ENCODE assay signal across 13 cellular contexts in the genomic region with DNA sequence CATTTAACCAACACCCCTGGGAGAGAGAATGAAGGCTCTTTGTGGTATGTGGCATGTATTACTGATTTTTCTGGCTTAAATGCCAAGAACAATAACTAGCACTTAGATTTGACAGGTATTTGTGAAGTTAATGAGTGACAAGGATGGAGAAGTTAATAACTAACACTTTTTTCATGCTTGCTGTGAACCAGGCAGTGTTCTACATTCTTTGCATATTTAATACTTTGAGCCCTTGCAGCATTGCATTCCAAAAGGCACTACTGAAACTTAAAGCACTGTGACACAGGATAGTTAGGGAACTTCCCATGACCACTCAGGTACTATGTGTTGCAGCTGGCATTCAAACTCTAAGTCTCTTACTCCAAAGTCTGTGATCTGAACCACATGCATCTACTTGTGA.
DNase-seq lines count a peak whose midpoint lies in the region; ATAC-seq and TF ChIP-seq lines count a peak whose summit lies in the region.
"Had no signal": no experiment of that assay in that cellular context is flagged by ENCODE, and none has a peak within 500 bp of the region (broad histone marks: within the 10 kb centered on the region; RNA-seq: fewer than 3 reads in every experiment).

No MANE protein-coding gene starts in this region.

- H3K27ac Mint-ChIP-seq in nephron (peak overlapping the region; percentile 31 to 93 (median 76)), WTC11 (no peak overlapping the region)
- H3K27ac Mint-ChIP-seq: brain; CD4-positive, alpha-beta T cell; type B pancreatic cell had no signal

- H3K27me3 Mint-ChIP-seq in nephron (ENCODE audit: low read depth): no peaks in the 10 kb centered on the region
- no peaks in the 10 kb centered on the region; the same call in 1 of the 2 replicates for H3K27me3 Mint-ChIP-seq in WTC11 (ENCODE audit: low read depth)
- H3K27me3 Mint-ChIP-seq: brain; CD4-positive, alpha-beta T cell; type B pancreatic cell had no signal

- POLR2A ChIA-PET in WTC11 (lab: Charles Lee): no interaction called here

- no peak overlapping the region for H3K4me3 ChIP-seq in MG63
- H3K4me3 ChIP-seq: Peyer's patch had no signal

- H3K9me3 Mint-ChIP-seq in nephron (no peaks in the 10 kb centered on the region), WTC11 (peaks cover 5% of the 10 kb centered on the region; the same call in 1 of the 2 replicates)
- H3K9me3 Mint-ChIP-seq: brain; CD4-positive, alpha-beta T cell; type B pancreatic cell had no signal

- no peak for TF ChIP-seq EP300 in Ishikawa (IDR thresholded peaks at IDR 0.05; ENCODE audit: borderline replicate concordance)

- no peak for TF ChIP-seq RAD21 in Ishikawa (IDR thresholded peaks at IDR 0.05; ENCODE audit: low read depth)

- ATAC-seq in GM18909 (IDR thresholded peaks at IDR 0.05; ENCODE audit: poor library complexity, unreplicated experiment): peak; percentile 82
- peak; percentile 79 for ATAC-seq in HG02763 (IDR thresholded peaks at IDR 0.05; ENCODE audit: unreplicated experiment)
- no peak for ATAC-seq in WTC11

- no peaks in the 10 kb centered on the region for H3K36me3 Mint-ChIP-seq in nephron (ENCODE audit: low read depth)
- no peaks in the 10 kb centered on the region for H3K36me3 Mint-ChIP-seq in WTC11
- H3K36me3 Mint-ChIP-seq: brain, type B pancreatic cell had no signal

- DNase-seq in D341Med (ENCODE audit: low spot score) (no peak), NCI-H748 treated with DMSO at 0.1 percent for 48 hours (lab: John Stamatoyannopoulos, UW) (no peak), MG63 (no peak), WTC11 (ENCODE audit: low spot score) (no peak)
- DNase-seq: CD4-positive, alpha-beta T cell; Peyer's patch; T1000 had no signal

- CTCF ChIA-PET in WTC11 (lab: Charles Lee): no interaction called here

- no peaks in the 10 kb centered on the region for H3K9me3 ChIP-seq in MG63
- H3K9me3 ChIP-seq: Peyer's patch had no signal

- TF ChIP-seq CTCF in nephron (IDR thresholded peaks at IDR 0.05; ENCODE audit: unreplicated experiment in 3 of 3) (no peak), WTC11 (IDR thresholded peaks at IDR 0.05) (no peak)

- H3K36me3 ChIP-seq in MG63: no peaks in the 10 kb centered on the region
- H3K36me3 ChIP-seq: Peyer's patch had no signal

- peaks cover 7% of the 10 kb centered on the region for H3K4me1 Mint-ChIP-seq in nephron
- H3K4me1 Mint-ChIP-seq in WTC11: no peaks in the 10 kb centered on the region
- H3K4me1 Mint-ChIP-seq: brain had no signal

- no peaks in the 10 kb centered on the region for H3K27me3 ChIP-seq in MG63
- H3K27me3 ChIP-seq: Peyer's patch had no signal

- H3K4me3 Mint-ChIP-seq in nephron: no peak overlapping the region
- H3K4me3 Mint-ChIP-seq in WTC11: no peak overlapping the region
- H3K4me3 Mint-ChIP-seq: brain; CD4-positive, alpha-beta T cell; type B pancreatic cell had no signal

TF ChIP-seq in Ishikawa, 13 proteins besides CTCF, POLR2A, EP300 and RAD21:
- TF ChIP-seq TEAD4 (IDR thresholded peaks at IDR 0.05) (peak; percentile 65), NFIC (IDR thresholded peaks at IDR 0.05) (0 out of 2 replicates have a peak, but pooled peaks have one; percentile 15)
- TF ChIP-seq, protein P1, sequence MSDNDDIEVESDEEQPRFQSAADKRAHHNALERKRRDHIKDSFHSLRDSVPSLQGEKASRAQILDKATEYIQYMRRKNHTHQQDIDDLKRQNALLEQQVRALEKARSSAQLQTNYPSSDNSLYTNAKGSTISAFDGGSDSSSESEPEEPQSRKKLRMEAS (IDR thresholded peaks at IDR 0.05): no peak
TF ChIP-seq in Ishikawa: peak in this region for 2.

TF ChIP-seq in WTC11, 78 proteins besides CTCF, POLR2A, EP300 and RAD21:
- TF ChIP-seq, protein P2, sequence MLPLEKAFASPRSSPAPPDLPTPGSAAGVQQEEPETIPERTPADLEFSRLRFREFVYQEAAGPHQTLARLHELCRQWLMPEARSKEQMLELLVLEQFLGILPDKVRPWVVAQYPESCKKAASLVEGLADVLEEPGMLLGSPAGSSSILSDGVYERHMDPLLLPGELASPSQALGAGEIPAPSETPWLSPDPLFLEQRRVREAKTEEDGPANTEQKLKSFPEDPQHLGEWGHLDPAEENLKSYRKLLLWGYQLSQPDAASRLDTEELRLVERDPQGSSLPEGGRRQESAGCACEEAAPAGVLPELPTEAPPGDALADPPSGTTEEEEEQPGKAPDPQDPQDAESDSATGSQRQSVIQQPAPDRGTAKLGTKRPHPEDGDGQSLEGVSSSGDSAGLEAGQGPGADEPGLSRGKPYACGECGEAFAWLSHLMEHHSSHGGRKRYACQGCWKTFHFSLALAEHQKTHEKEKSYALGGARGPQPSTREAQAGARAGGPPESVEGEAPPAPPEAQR (CRISPR knock-in tag; IDR thresholded peaks at IDR 0.05): no peak
- TF ChIP-seq, protein P1 (CRISPR knock-in tag; IDR thresholded peaks at IDR 0.05): no peak
- TF ChIP-seq, protein P3, sequence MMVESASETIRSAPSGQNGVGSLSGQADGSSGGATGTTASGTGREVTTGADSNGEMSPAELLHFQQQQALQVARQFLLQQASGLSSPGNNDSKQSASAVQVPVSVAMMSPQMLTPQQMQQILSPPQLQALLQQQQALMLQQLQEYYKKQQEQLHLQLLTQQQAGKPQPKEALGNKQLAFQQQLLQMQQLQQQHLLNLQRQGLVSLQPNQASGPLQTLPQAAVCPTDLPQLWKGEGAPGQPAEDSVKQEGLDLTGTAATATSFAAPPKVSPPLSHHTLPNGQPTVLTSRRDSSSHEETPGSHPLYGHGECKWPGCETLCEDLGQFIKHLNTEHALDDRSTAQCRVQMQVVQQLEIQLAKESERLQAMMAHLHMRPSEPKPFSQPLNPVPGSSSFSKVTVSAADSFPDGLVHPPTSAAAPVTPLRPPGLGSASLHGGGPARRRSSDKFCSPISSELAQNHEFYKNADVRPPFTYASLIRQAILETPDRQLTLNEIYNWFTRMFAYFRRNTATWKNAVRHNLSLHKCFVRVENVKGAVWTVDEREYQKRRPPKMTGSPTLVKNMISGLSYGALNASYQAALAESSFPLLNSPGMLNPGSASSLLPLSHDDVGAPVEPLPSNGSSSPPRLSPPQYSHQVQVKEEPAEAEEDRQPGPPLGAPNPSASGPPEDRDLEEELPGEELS (CRISPR knock-in tag; IDR thresholded peaks at IDR 0.05): no peak
